8 cellular contexts compared by ENCODE assay signal in genomic region chr19:10334340-10335148, GRCh38. TPM values are rescaled to one million over a fixed set of nuclear protein-coding genes. Genes with fewer than 3 reads are reported as not detected.
DNase-seq lines count a peak whose midpoint lies in the region; ATAC-seq and TF ChIP-seq lines count a peak whose summit lies in the region.

No MANE protein-coding gene starts in this region.

- no peaks in the 10 kb centered on the region for H3K27me3 ChIP-seq in testis

- no peak for TF ChIP-seq POLR2A in testis (IDR thresholded peaks at IDR 0.05)

- ATAC-seq in naive thymus-derived CD8-positive, alpha-beta T cell: no peak
- no peak for ATAC-seq in HG02678 (IDR thresholded peaks at IDR 0.05; ENCODE audit: unreplicated experiment)

- peak overlapping the region in 8 of 10 donors; percentile 14 to 96 (median 46) for H3K4me3 Mint-ChIP-seq in naive thymus-derived CD8-positive, alpha-beta T cell

- H3K36me3 Mint-ChIP-seq in naive thymus-derived CD8-positive, alpha-beta T cell: peaks cover 0 to 38% (median 5%) of the 10 kb centered on the region in 3 donors

- H3K36me3 ChIP-seq in testis (ENCODE audit: low read depth, missing control alignments): no peaks in the 10 kb centered on the region

- no peak overlapping the region for H3K27ac ChIP-seq in testis

- H3K9me3 Mint-ChIP-seq in naive thymus-derived CD8-positive, alpha-beta T cell: no peaks in the 10 kb centered on the region

- no peaks in the 10 kb centered on the region for H3K9me3 ChIP-seq in testis

- no peak for TF ChIP-seq CTCF in testis (IDR thresholded peaks at IDR 0.05)

- 6 to 12% methylated on average over 20 to 51 of the region's 51 CpGs for WGBS in testis, 2 donors

- H3K4me3 ChIP-seq in testis: peak overlapping the region; percentile 80 to 86

- DNase-seq in 8988T (peak; percentile 53), GOT3 (lab: John Stamatoyannopoulos, UW) (peak; percentile 86), NCI-H748 treated with DMSO at 0.1 percent for 48 hours (lab: John Stamatoyannopoulos, UW) (peak; percentile 27), fibroblast of the conjunctiva (ENCODE audit: low read depth) (peak; percentile 93), testis (peak; percentile 96)
- DNase-seq in activated T-cell treated with anti-CD3 and anti-CD28 coated beads, Interleukin-2, amount 50 U/mL, for 48 hours: peak; percentile 82 to 86
- peak in 3 of 10 donors; percentile 17 to 25 (median 24) for DNase-seq in naive thymus-derived CD8-positive, alpha-beta T cell

- peaks cover 15 to 72% (median 57%) of the 10 kb centered on the region in 4 donors for H3K4me1 Mint-ChIP-seq in naive thymus-derived CD8-positive, alpha-beta T cell

- intact Hi-C loops in testis (cut with DNase I; ENCODE audit: low total_unique reads): no loop called here

- no peaks in the 10 kb centered on the region for H3K27me3 Mint-ChIP-seq in naive thymus-derived CD8-positive, alpha-beta T cell

- H3K4me1 ChIP-seq in testis: peaks cover 20% of the 10 kb centered on the region

- peak overlapping the region in 8 of 10 donors; percentile 20 to 97 (median 92) for H3K27ac Mint-ChIP-seq in naive thymus-derived CD8-positive, alpha-beta T cell

- POLR2A ChIA-PET in naive thymus-derived CD8-positive, alpha-beta T cell (lab: Charles Lee): interaction anchor here (0.6 to 2.6 kb wide), 5 partner anchors 9 to 535 kb away, joined by 3 to 13 read pairs (median 5); partner anchors contain the start of gene TYK2

RNA-seq across cellular contexts. Expression of gene RAVER1, which starts 1.2 kb away (rescaled TPM):
- total RNA-seq in naive thymus-derived CD8-positive, alpha-beta T cell: 10 to 100 TPM; 52.1 to 55.8 TPM
- polyA plus RNA-seq in naive thymus-derived CD8-positive, alpha-beta T cell: 10 to 100 TPM; 11.2 to 23.6 (median 17.5) TPM
- total RNA-seq in testis: 10 to 100 TPM; 34.5 to 49.6 TPM
- 32.3 TPM for polyA plus RNA-seq in testis (ENCODE audit: insufficient read depth, low read depth, low replicate concordance)

RNA-seq across cellular contexts. Expression of gene ICAM3, which starts 4.9 kb away (rescaled TPM):
- total RNA-seq in naive thymus-derived CD8-positive, alpha-beta T cell: 100 to 1,000 TPM; 122 to 127 TPM
- 100 to 1,000 TPM; 214 to 229 (median 221) TPM for polyA plus RNA-seq in naive thymus-derived CD8-positive, alpha-beta T cell
- total RNA-seq in testis: 1 to 10 TPM; 2.4 to 2.8 TPM
- 6.3 TPM for polyA plus RNA-seq in testis (ENCODE audit: insufficient read depth, low read depth, low replicate concordance)

RNA-seq across cellular contexts. Expression of gene FDX2, which starts 18.7 kb away (rescaled TPM):
- 10 to 100 TPM; 11.9 to 14.9 TPM for total RNA-seq in naive thymus-derived CD8-positive, alpha-beta T cell
- polyA plus RNA-seq in naive thymus-derived CD8-positive, alpha-beta T cell: 10 to 100 TPM; 14.3 to 26.7 (median 18.4) TPM
- total RNA-seq in testis: 10 to 100 TPM; 35.7 to 40.2 TPM
- polyA plus RNA-seq in testis (ENCODE audit: insufficient read depth, low read depth, low replicate concordance): 26.8 TPM

RNA-seq across cellular contexts. Expression of gene ZGLP1, which starts 24.9 kb away (rescaled TPM):
- total RNA-seq in naive thymus-derived CD8-positive, alpha-beta T cell: 10 to 100 TPM; 10.0 to 12.2 TPM
- under 1 TPM in 1 of 3 donors, not detected in 2; 0.27 TPM for polyA plus RNA-seq in naive thymus-derived CD8-positive, alpha-beta T cell
- 10 to 100 TPM; 12.8 to 22.1 TPM for total RNA-seq in testis
- polyA plus RNA-seq in testis (ENCODE audit: insufficient read depth, low read depth, low replicate concordance): 10.5 TPM

RNA-seq across cellular contexts. Expression of gene ICAM5, which starts 44.8 kb away (rescaled TPM):
- total RNA-seq in naive thymus-derived CD8-positive, alpha-beta T cell: not detected
- polyA plus RNA-seq in naive thymus-derived CD8-positive, alpha-beta T cell: not detected
- 1 to 10 TPM; 4.3 to 7.6 TPM for total RNA-seq in testis
- 5.4 TPM for polyA plus RNA-seq in testis (ENCODE audit: insufficient read depth, low read depth, low replicate concordance)

Comparison
In these comparisons a context has a peak if more than half of its experiments do, and no peak if none do; other contexts are left out.
1. RNA of gene ICAM3, which starts 4.9 kb away (total RNA-seq): 122 to 127 TPM in naive thymus-derived CD8-positive, alpha-beta T cell; 2.4 to 2.8 TPM in testis; every median in the first group is over 10 times any median in the second.